In genomic region chr14:49893309-49894213, GRCh38 we compare ENCODE assay signal across 8 cellular contexts. TPM values are rescaled to one million over a fixed set of nuclear protein-coding genes. Genes with fewer than 3 reads are reported as not detected.
A peak's percentile ranks its signal among the peaks of the same experiment; 100 is the strongest.
DNase-seq lines count a peak whose midpoint lies in the region; ATAC-seq, FAIRE-seq and TF ChIP-seq lines count a peak whose summit lies in the region.

No MANE protein-coding gene starts in this region.

- H3K27me3 ChIP-seq in BE2C (no peaks in the 10 kb centered on the region), iPS-18a (ENCODE audit: control insufficient read depth, insufficient read depth, low read length) (no peaks in the 10 kb centered on the region)

- no peak for FAIRE-seq in HTR-8/SVneo (lab: Jason Lieb, UNC)

- peaks cover 4% of the 10 kb centered on the region; the same call in 1 of the 2 replicates for H3K4me1 ChIP-seq in BE2C
- peaks cover 16% of the 10 kb centered on the region for H3K4me1 ChIP-seq in iPS-18a (ENCODE audit: control insufficient read depth, low read depth, low read length)

- H3K36me3 ChIP-seq in BE2C (peaks cover 14% of the 10 kb centered on the region), iPS-18a (ENCODE audit: control insufficient read depth, low read depth, low read length) (peaks cover 16% of the 10 kb centered on the region)

- peak; percentile 18 for DNase-seq in BE2C
- DNase-seq in GM19240 (ENCODE audit: insufficient read length, low spot score) = peak; percentile 42
- peak; percentile 53 for DNase-seq in T follicular helper cell (ENCODE audit: low read depth)
- peak; percentile 71 for DNase-seq in stimulated activated CD4-positive, alpha-beta T cell treated with anti-CD3 and anti-CD28 coated beads, Interleukin-12 subunit alpha, Interleukin-12 subunit beta, amount 100 ng/mL, for 4 hours
- no peak for DNase-seq in HTR-8/SVneo (ENCODE audit: insufficient read length, low spot score)

- H3K9ac ChIP-seq in iPS-18a (ENCODE audit: low read length) = peak overlapping the region; percentile 96

- H3K9me3 ChIP-seq in BE2C (no peaks in the 10 kb centered on the region), iPS-18a (ENCODE audit: control insufficient read depth, low read depth, low read length) (no peaks in the 10 kb centered on the region)

- H3K27ac ChIP-seq in angular gyrus (ENCODE audit: low read depth, low read length) (peak overlapping the region; percentile 92), iPS-18a (ENCODE audit: low read length) (peak overlapping the region; percentile 87)

- TF ChIP-seq CTCF in BE2C (IDR thresholded peaks at IDR 0.05; ENCODE audit: low read depth, low read length) = no peak

- peak; percentile 53 for ATAC-seq in HG03432 (IDR thresholded peaks at IDR 0.05; ENCODE audit: unreplicated experiment)

- peak overlapping the region; percentile 88 for H3K4me3 ChIP-seq in BE2C (ENCODE audit: low read depth, low read length)
- peak overlapping the region; percentile 93 for H3K4me3 ChIP-seq in iPS-18a (ENCODE audit: low read length)

RNA-seq across cellular contexts. Expression of gene ARF6, which starts 0.7 kb away (rescaled TPM):
- polyA plus RNA-seq in BE2C (2012; ENCODE audit: insufficient read depth, insufficient read length, low read depth) = 34.3 TPM

RNA-seq across cellular contexts. Expression of gene NEMF, which starts 41.0 kb away (rescaled TPM):
- polyA plus RNA-seq in BE2C (2012; ENCODE audit: insufficient read depth, insufficient read length, low read depth) = 25.0 TPM
